ENCODE assay signal across 10 cellular contexts in the genomic region with DNA sequence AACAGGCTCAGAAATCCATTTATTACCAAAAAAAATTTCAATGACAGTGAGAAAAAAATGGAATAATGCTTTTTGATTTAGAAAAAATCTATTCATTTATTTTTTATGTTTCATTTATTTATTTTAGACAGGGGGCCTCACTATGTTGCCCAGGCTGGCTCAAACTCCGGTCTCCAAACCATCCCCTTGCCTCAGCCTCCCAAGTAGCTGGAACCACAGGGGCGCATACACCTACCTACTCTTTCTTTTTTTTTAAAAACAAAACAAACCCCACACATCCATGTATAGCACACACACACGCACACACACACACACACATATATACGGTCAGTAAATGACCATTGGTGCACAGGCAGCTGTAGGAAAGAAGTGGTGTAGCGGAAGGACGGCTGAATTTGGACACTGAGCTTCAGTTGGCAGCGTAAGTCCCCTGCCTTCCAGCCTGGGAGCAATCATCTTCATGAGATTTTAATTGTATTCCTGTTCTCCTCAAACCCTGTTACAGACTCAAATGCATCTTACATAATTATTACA. TPM values are rescaled to one million over a fixed set of nuclear protein-coding genes. Genes with fewer than 3 reads are reported as not detected.
A peak's percentile ranks its signal among the peaks of the same experiment; 100 is the strongest.
DNase-seq lines count a peak whose midpoint lies in the region; ATAC-seq and TF ChIP-seq lines count a peak whose summit lies in the region.
"Had no signal": no experiment of that assay in that cellular context is flagged by ENCODE, and none has a peak within 500 bp of the region (broad histone marks: within the 10 kb centered on the region; RNA-seq: fewer than 3 reads in every experiment).

No MANE protein-coding gene starts in this region.

- H3K4me3 Mint-ChIP-seq in CD14-positive monocyte = no peak overlapping the region
- peak overlapping the region; percentile 31 for H3K4me3 Mint-ChIP-seq in endothelial cell (ENCODE audit: unreplicated experiment)

- H3K4me1 ChIP-seq in psoas muscle = peaks cover 17% of the 10 kb centered on the region

- H3K27me3 Mint-ChIP-seq in CD14-positive monocyte (ENCODE audit: low read depth in 3 of 3) (peaks cover 0 to 2% (median 0%) of the 10 kb centered on the region in 3 donors), endothelial cell (ENCODE audit: unreplicated experiment) (peaks cover 2% of the 10 kb centered on the region)

- peaks cover 0 to 2% (median 0%) of the 10 kb centered on the region in 7 donors for H3K9me3 Mint-ChIP-seq in CD14-positive monocyte
- H3K9me3 Mint-ChIP-seq in endothelial cell (ENCODE audit: unreplicated experiment) = no peaks in the 10 kb centered on the region
- H3K9me3 Mint-ChIP-seq: activated T-cell treated with anti-CD3 and anti-CD28 coated beads, Interleukin-2, amount 50 U/mL, for 72 hours had no signal

- TF ChIP-seq CTCF in CD14-positive monocyte (IDR thresholded peaks at IDR 0.05) = no peak
- no peak for TF ChIP-seq CTCF in RWPE1 (conservative IDR thresholded peaks at IDR 0.05; ENCODE audit: low read depth)
- no peak for TF ChIP-seq CTCF in endothelial cell (IDR thresholded peaks at IDR 0.05; ENCODE audit: unreplicated experiment)
- TF ChIP-seq CTCF in psoas muscle (IDR thresholded peaks at IDR 0.05) = no peak

- H3K27me3 ChIP-seq in psoas muscle (ENCODE audit: insufficient read depth in 3 of 3, low read length in 2 of 3) = no peaks in the 10 kb centered on the region

- H3K27ac ChIP-seq in RWPE1 = peak overlapping the region; percentile 96
- peak overlapping the region; percentile 58 for H3K27ac ChIP-seq in psoas muscle

- no peak for DNase-seq in CD14-positive monocyte (ENCODE audit: low spot score)
- DNase-seq in RWPE1 (ENCODE audit: low spot score) = no peak
- no peak for DNase-seq in endothelial cell (ENCODE audit: low spot score)
- DNase-seq in psoas muscle = no peak
- no peak for DNase-seq in pons (ENCODE audit: low spot score)
- no peak for DNase-seq in C1 segment of cervical spinal cord (lab: John Stamatoyannopoulos, UW)
- no peak for DNase-seq in G401 (ENCODE audit: low spot score)

- POLR2A ChIA-PET in RWPE1 (lab: Yijun Ruan, JAX; ENCODE audit: low non-redundant PET) = no interaction called here

- in situ Hi-C loops in G401 (cut with HindIII; ENCODE audit: low sequenced_read_pairs) = no loop called here

- intact Hi-C loops in CD14-positive monocyte (cut with micrococcal nuclease) (loop anchor here in 1 of 2 donors (10.0 kb wide), 1 partner anchor 71 kb away; no protein-coding TSS in a partner anchor), psoas muscle (cut with DNase I) (no loop called here)

- H3K36me3 ChIP-seq in psoas muscle (ENCODE audit: insufficient read depth in 1 of 2, low read depth in 1 of 2) = no peaks in the 10 kb centered on the region
- H3K36me3 ChIP-seq: HAP-1 had no signal

- 78 to 83% (median 81%) methylated on average over 7 of the region's 7 CpGs for WGBS in psoas muscle, 3 donors

- no peaks in the 10 kb centered on the region for H3K9me3 ChIP-seq in psoas muscle
- H3K9me3 ChIP-seq: HAP-1 had no signal

- CTCF ChIA-PET in RWPE1 (lab: Yijun Ruan, JAX) = interaction anchor here (0.9 to 1.0 kb wide), 2 partner anchors 27 to 30 kb away, joined by 3 to 4 read pairs; no protein-coding TSS in a partner anchor

- peak overlapping the region; percentile 38 for H3K4me3 ChIP-seq in psoas muscle

- peak overlapping the region; percentile 42 to 93 (median 82) for H3K27ac Mint-ChIP-seq in CD14-positive monocyte
- H3K27ac Mint-ChIP-seq in endothelial cell (ENCODE audit: unreplicated experiment) = peak overlapping the region; percentile 93
- H3K27ac Mint-ChIP-seq: activated T-cell treated with anti-CD3 and anti-CD28 coated beads, Interleukin-2, amount 50 U/mL, for 72 hours had no signal

- H3K36me3 Mint-ChIP-seq in CD14-positive monocyte = no peaks in the 10 kb centered on the region
- H3K36me3 Mint-ChIP-seq in endothelial cell (ENCODE audit: low read depth, unreplicated experiment) = no peaks in the 10 kb centered on the region

- H3K4me1 Mint-ChIP-seq in CD14-positive monocyte (peaks cover 59% of the 10 kb centered on the region), endothelial cell (ENCODE audit: unreplicated experiment) (peaks cover 64% of the 10 kb centered on the region)

- ATAC-seq in psoas muscle (no peak), GM19035 (IDR thresholded peaks at IDR 0.05; ENCODE audit: unreplicated experiment) (no peak)

RNA-seq across cellular contexts. Expression of gene ARL4A, which starts 28.8 kb away (rescaled TPM):
- 100 to 1,000 TPM in 1 of 2 donors, 10 to 100 TPM in 1; 69.3 to 125 TPM for polyA plus RNA-seq in CD14-positive monocyte
- total RNA-seq in endothelial cell (ENCODE audit: unreplicated experiment) = 41.2 TPM
- total RNA-seq in psoas muscle = 10 to 100 TPM in 1 of 4 donors, 1 to 10 TPM in 3; 2.5 to 15.3 (median 5.2) TPM
- 10 to 100 TPM in 2 of 3 donors, 1 to 10 TPM in 1; 6.6 to 47.7 (median 12.6) TPM for polyA plus RNA-seq in psoas muscle
- 21.4 and 26.1 TPM in 2 replicates for total RNA-seq in G401 (2014; rRNA removed; shearing (Covaris generic))
